22 cellular contexts compared by ENCODE assay signal in the genomic region with DNA sequence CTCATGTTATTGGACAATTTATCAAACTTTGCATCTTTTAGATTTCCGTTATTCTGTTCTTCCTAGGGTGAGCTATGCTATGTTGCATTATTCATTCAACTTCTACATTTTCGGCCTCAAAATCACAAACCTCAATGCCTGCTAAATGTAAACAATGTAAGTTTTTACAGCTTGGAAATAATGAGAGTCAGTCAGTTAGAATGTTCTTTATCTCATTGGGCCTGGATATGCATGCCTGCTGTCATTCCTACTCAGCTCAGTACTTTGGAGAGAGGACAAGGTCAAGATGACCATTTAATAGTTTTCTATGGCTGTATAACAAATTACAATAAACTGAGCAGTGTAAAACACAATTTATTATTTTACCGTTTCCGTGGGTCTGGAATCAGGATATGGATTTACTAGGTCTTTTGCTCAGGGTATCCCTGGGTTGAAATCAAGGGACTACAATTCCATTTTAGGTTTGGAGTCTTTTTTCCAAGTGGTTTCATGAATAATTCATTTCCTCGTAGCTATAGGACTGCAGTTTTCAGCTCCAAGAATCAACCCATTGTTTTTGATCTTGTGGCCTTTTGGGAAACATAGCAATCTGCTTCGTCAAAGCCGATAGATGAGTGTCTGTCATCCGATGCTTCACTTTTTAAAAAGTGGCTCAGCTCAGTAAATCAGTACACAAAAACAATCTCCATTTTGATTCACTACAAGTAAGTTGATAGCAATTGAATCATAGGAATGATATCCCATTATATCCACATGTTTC.
A peak's percentile ranks its signal among the peaks of the same experiment; 100 is the strongest.
DNase-seq lines count a peak whose midpoint lies in the region; ATAC-seq and TF ChIP-seq lines count a peak whose summit lies in the region.
"Had no signal": no experiment of that assay in that cellular context is flagged by ENCODE, and none has a peak within 500 bp of the region (broad histone marks: within the 10 kb centered on the region; RNA-seq: fewer than 3 reads in every experiment).

No MANE protein-coding gene starts in this region.

- H3K4me3 ChIP-seq in choroid plexus epithelial cell (ENCODE audit: low read depth, low read length): no peak overlapping the region
- H3K4me3 ChIP-seq: BLaER1 treated with 17β-estradiol and CSF1 and Interleukin-3, amounts not matched to agents 10 nM and 100 nM; GM23338 had no signal

- ATAC-seq in HG03521 (IDR thresholded peaks at IDR 0.05; ENCODE audit: unreplicated experiment): no peak
- no peak for ATAC-seq in left ventricle myocardium superior
- ATAC-seq: GM23338, Panc1 had no signal

- intact Hi-C loops in left ventricle myocardium superior (cut with micrococcal nuclease): no loop called here

- in situ Hi-C loops in SK-MEL-5 (cut with HindIII; ENCODE audit: low pct_unique_long_range_greater_than_20kb, low sequenced_read_pairs): no loop called here

- TF ChIP-seq CTCF in choroid plexus epithelial cell (conservative IDR thresholded peaks at IDR 0.05; ENCODE audit: low read depth, low read length): no peak

- DNase-seq in SK-MEL-5 (ENCODE audit: low read depth, low spot score) (peak; percentile 72), choroid plexus epithelial cell (ENCODE audit: low read depth) (peak; percentile 45), medulla oblongata (ENCODE audit: extremely low spot score) (peak; percentile 29), pons (ENCODE audit: low spot score) (peak; percentile 58), GM03348 (ENCODE audit: low spot score) (no peak), left ventricle myocardium superior (no peak)
- DNase-seq: Calu3; CD4-positive, alpha-beta memory T cell; DMS153; HCEC 1CT; KG1; NCI-H1092 treated with DMSO at 0.1 percent for 48 hours; NCI-H146; NCI-H2029; NCI-H2171; NCI-H345; NCI-H524 treated with DMSO at 0.1 percent for 48 hours; NCI-H82 had no signal

Comparison
In these comparisons a context has a peak if more than half of its experiments do, and no peak if none do; other contexts are left out.
1. DNase-seq: peak in SK-MEL-5 (single experiment), choroid plexus epithelial cell (single experiment), medulla oblongata (single experiment) and pons (single experiment); none in GM03348 (single experiment) and left ventricle myocardium superior (single experiment).